8 cellular contexts compared by ENCODE assay signal in the genomic region with DNA sequence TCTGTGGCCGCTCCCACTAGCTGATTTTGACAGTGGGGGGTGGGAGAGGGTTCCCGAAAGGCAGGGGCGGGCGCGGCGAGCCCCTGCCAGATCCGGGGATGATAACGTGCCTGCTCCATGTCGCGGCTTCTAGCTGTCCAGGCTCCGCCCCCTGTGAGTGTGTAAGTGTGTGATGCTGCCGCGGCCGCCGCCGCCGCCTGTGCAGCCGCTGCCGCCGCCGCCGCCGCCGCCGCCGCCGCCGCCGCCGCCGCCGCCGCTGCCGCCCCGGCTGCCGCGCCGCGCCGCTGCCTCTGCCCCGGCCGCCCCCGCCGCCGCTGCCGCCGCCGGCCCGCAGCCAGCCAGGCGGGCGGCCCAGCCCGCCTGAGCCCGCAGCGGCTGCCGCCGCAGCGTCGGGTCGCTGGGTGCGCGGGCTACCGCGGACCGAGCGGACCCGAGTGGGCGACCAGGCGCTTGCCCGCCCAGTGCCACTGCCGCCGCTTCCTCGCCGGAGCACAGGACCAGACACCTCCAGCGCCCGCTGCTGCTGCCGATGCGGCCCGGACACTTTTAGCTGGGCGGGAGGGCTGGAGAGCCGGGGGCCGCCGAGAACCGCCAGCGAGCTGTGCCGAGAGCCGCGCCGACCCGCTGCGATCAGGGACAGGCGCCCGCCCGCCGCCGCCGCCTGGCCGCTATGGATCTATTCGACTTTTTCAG.
A peak's percentile ranks its signal among the peaks of the same experiment; 100 is the strongest.
DNase-seq lines count a peak whose midpoint lies in the region; ATAC-seq, FAIRE-seq and TF ChIP-seq lines count a peak whose summit lies in the region.

A gene (plus strand): TSS at position 190 of the 693 bp plus-strand sequence. CDS start 481 bp downstream, at position 671.

- H3K36me3 ChIP-seq in neutrophil: no peaks in the 10 kb centered on the region

- no peak for TF ChIP-seq CTCF in fibroblast of mammary gland (conservative IDR thresholded peaks at IDR 0.05; ENCODE audit: control insufficient read depth, insufficient read depth, low read depth, low read length)
- TF ChIP-seq CTCF in neutrophil (IDR thresholded peaks at IDR 0.05): no peak

- no peaks in the 10 kb centered on the region for H3K27me3 ChIP-seq in neutrophil

- H3K4me1 ChIP-seq in neutrophil (ENCODE audit: control insufficient read depth in 1 of 2, insufficient read depth in 1 of 2, low read depth in 1 of 2, low read length in 1 of 2): peaks cover 28 to 34% of the 10 kb centered on the region in 2 experiments

- peak; percentile 43 for ATAC-seq in GM21360 (IDR thresholded peaks at IDR 0.05; ENCODE audit: unreplicated experiment)

- DNase-seq in AG20443 (ENCODE audit: low spot score): peak; percentile 60
- DNase-seq in NCI-H2227 (lab: John Stamatoyannopoulos, UW; ENCODE audit: unreplicated experiment): peak; percentile 70
- peak; percentile 16 for DNase-seq in activated T-cell treated with anti-CD3 and anti-CD28 coated beads for 1 hour (ENCODE audit: low read depth)
- DNase-seq in fibroblast of mammary gland (ENCODE audit: low read depth): peak; percentile 2
- DNase-seq in cortex of kidney (lab: John Stamatoyannopoulos, UW): no peak
- no peak for DNase-seq in HTR-8/SVneo (ENCODE audit: insufficient read length, low spot score)

- peak within 1 kb of the TSS; percentile 74 for H3K27ac ChIP-seq in neutrophil

- no peaks in the 10 kb centered on the region for H3K9me3 ChIP-seq in neutrophil

- H3K4me3 ChIP-seq in fibroblast of mammary gland (ENCODE audit: control insufficient read depth, low read depth, low read length) (no peak within 1 kb of the TSS), neutrophil (ENCODE audit: low read depth in 1 of 2, low read length in 1 of 2) (peak within 1 kb of the TSS; percentile 66 to 68)

- FAIRE-seq in HTR-8/SVneo (lab: Jason Lieb, UNC): no peak

Comparison
In these comparisons a context has a peak if more than half of its experiments do, and no peak if none do; other contexts are left out.
1. DNase-seq: peak in AG20443 (single experiment), NCI-H2227 (single experiment), activated T-cell treated with anti-CD3 and anti-CD28 coated beads for 1 hour (single experiment) and fibroblast of mammary gland (single experiment); none in cortex of kidney (single experiment) and HTR-8/SVneo (single experiment).